ENCODE assay signal across 19 cellular contexts in the genomic region with DNA sequence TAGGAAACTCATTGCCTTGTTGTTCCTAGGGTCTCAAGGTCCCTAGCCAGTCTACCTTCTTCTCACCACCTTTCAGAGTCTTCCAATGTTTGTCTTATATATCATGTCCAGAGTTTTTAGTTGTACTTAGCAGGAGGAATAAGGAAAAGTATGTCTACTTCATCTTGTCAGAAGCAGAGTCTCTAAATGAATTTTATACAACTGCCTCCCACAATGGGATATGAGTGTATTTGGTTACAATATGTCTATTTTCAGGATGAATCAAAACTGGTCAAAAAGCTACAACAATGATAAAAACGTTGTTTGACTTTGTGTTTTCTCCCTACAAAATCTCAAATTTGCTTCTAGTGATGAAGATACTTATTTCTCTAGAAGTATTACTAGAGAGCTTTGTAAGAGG. TPM values are rescaled to one million over a fixed set of nuclear protein-coding genes. Genes with fewer than 3 reads are reported as not detected.
"Had no signal": no experiment of that assay in that cellular context is flagged by ENCODE, and none has a peak within 500 bp of the region (broad histone marks: within the 10 kb centered on the region; RNA-seq: fewer than 3 reads in every experiment).

No MANE protein-coding gene starts in this region.

- DNase-seq: activated CD4-positive, alpha-beta T cell treated with anti-CD3 and anti-CD28 coated beads for 1 hour; activated gamma-delta T cell; activated naive CD8-positive, alpha-beta T cell treated with anti-CD3 and anti-CD28 coated beads for 36 hours; cerebellar nuclear complex; effector CD8-positive, alpha-beta T cell; foreskin keratinocyte; left ventricle myocardium superior; mesendoderm; nephron progenitor cell; stimulated activated CD4-positive, alpha-beta T cell treated with anti-CD3 and anti-CD28 coated beads, Interleukin-15, amount 100 ng/mL, for 24 hours; stimulated activated CD4-positive, alpha-beta T cell treated with anti-CD3 and anti-CD28 coated beads, Interleukin-4, amount 100 ng/mL, for 24 hours; stomach; T1000; testis; upper lobe of left lung had no signal

- H3K27ac Mint-ChIP-seq: activated naive CD8-positive, alpha-beta T cell treated with anti-CD3 and anti-CD28 coated beads for 36 hours; nephron progenitor cell; progenitor cell of endocrine pancreas had no signal

- H3K27me3 Mint-ChIP-seq: activated naive CD8-positive, alpha-beta T cell treated with anti-CD3 and anti-CD28 coated beads for 36 hours; brain; progenitor cell of endocrine pancreas had no signal

- ATAC-seq: foreskin keratinocyte, left ventricle myocardium superior had no signal

- H3K4me3 Mint-ChIP-seq: activated naive CD8-positive, alpha-beta T cell treated with anti-CD3 and anti-CD28 coated beads for 36 hours; brain; nephron progenitor cell had no signal

- H3K4me1 Mint-ChIP-seq: nephron progenitor cell had no signal

RNA-seq across cellular contexts. Expression of gene DNAH8, which starts 19.2 kb away (rescaled TPM):
- total RNA-seq: kidney epithelial cell, left ventricle myocardium superior, omental fat pad had no signal
- polyA plus RNA-seq: foreskin keratinocyte had no signal
